ENCODE assay signal across 8 cellular contexts in genomic region chr20:5119435-5120188, GRCh38. TPM values are rescaled to one million over a fixed set of nuclear protein-coding genes. Genes with fewer than 3 reads are reported as not detected.
DNase-seq lines count a peak whose midpoint lies in the region; ATAC-seq and TF ChIP-seq lines count a peak whose summit lies in the region.

Gene PCNA (minus strand): TSS chr20:5119958. CDS start chr20:5119798, 160 bp downstream.

- BruUV-seq in mammary epithelial cell (replicated peaks; lab: Mats Ljungman, UMichigan): TSS peak; percentile 49

- H3K4me1 ChIP-seq in mammary epithelial cell (ENCODE audit: insufficient read depth, low read length): peaks cover 19% of the 10 kb centered on the region

- TF ChIP-seq CTCF in WERI-Rb-1 (IDR thresholded peaks at IDR 0.05; ENCODE audit: low read depth, low read length) (no peak), mammary epithelial cell (conservative IDR thresholded peaks at IDR 0.05 in 1 of 2, IDR thresholded peaks at IDR 0.05 in 1 of 2; ENCODE audit: extremely low read depth in 1 of 2, insufficient read depth in 1 of 2, low read depth in 1 of 2, low read length in 2 of 2) (no peak)

- ATAC-seq in GM18873 (IDR thresholded peaks at IDR 0.05; ENCODE audit: low FRiP score, unreplicated experiment): peak; percentile 90
- ATAC-seq in HG03139 (IDR thresholded peaks at IDR 0.05; ENCODE audit: unreplicated experiment): peak; percentile 95

- DNase-seq in ACHN: peak; percentile 96
- peak; percentile 99 for DNase-seq in NCI-H2227 (lab: John Stamatoyannopoulos, UW; ENCODE audit: unreplicated experiment)
- DNase-seq in WERI-Rb-1: peak; percentile 98
- DNase-seq in mammary epithelial cell: peak; percentile 99

- peaks cover 51% of the 10 kb centered on the region for H3K36me3 ChIP-seq in WERI-Rb-1
- peaks cover 20% of the 10 kb centered on the region for H3K36me3 ChIP-seq in mammary epithelial cell (ENCODE audit: insufficient read depth, low read length)

- CTCF ChIA-PET in mammary epithelial cell (lab: Charles Lee; ENCODE audit: low non-redundant PET): interaction anchor here (0.7 kb wide), 2 partner anchors 85 to 180 kb away, joined by 4 to 5 read pairs; no protein-coding TSS in a partner anchor

- H3K27me3 ChIP-seq in WERI-Rb-1 (ENCODE audit: insufficient read depth, low read depth, severe bottlenecking) (no peaks in the 10 kb centered on the region), mammary epithelial cell (ENCODE audit: insufficient read depth, low read length) (no peaks in the 10 kb centered on the region)

- dilution Hi-C loops in mammary epithelial cell (cut with HindIII; ENCODE audit: low sequenced_read_pairs): no loop called here

- intact Hi-C loops in mammary epithelial cell (cut with micrococcal nuclease): no loop called here

- peaks cover 47% of the 10 kb centered on the region for H3K79me2 ChIP-seq in mammary epithelial cell (ENCODE audit: insufficient read depth, low read length)

- in situ Hi-C loops in ACHN (cut with HindIII; ENCODE audit: low pct_ligation_motif_present, low pct_unique_long_range_greater_than_20kb, low sequenced_read_pairs): no loop called here
- in situ Hi-C loops in mammary epithelial cell (cut with MboI; ENCODE audit: low sequenced_read_pairs in 2 of 2): no loop called here

- peak within 1 kb of the TSS; percentile 90 for H2AFZ ChIP-seq in mammary epithelial cell (ENCODE audit: low read depth, low read length)

- H3K9me3 ChIP-seq in WERI-Rb-1 (ENCODE audit: severe bottlenecking) (no peaks in the 10 kb centered on the region), mammary epithelial cell (replicated peaks; ENCODE audit: insufficient read depth, low read length) (no peaks in the 10 kb centered on the region), iPS-18c (ENCODE audit: control insufficient read depth, insufficient read depth, low read length) (no peaks in the 10 kb centered on the region)

- H3K4me3 ChIP-seq in WERI-Rb-1 (ENCODE audit: low read depth, low read length) (peak within 1 kb of the TSS; percentile 93), mammary epithelial cell (replicated peaks in 1 of 3; ENCODE audit: insufficient read depth in 1 of 3, low read depth in 2 of 3, low read length in 3 of 3) (peak within 1 kb of the TSS; percentile 83 to 100 (median 89)), iPS-18c (ENCODE audit: insufficient read depth, low read depth, low read length) (peak within 1 kb of the TSS; percentile 100), skin epidermis (peak within 1 kb of the TSS; percentile 50 to 93 (median 74))

- peak within 1 kb of the TSS; percentile 91 for H3K9ac ChIP-seq in mammary epithelial cell (ENCODE audit: insufficient read depth, low read length)

- peak within 1 kb of the TSS; percentile 98 for H3K27ac ChIP-seq in WERI-Rb-1
- peak within 1 kb of the TSS; percentile 85 for H3K27ac ChIP-seq in mammary epithelial cell (ENCODE audit: insufficient read depth, low read depth, low read length)
- H3K27ac ChIP-seq in skin epidermis: peak within 1 kb of the TSS in 20 of 21 experiments; percentile 63 to 90 (median 82)

- 2% methylated on average over 33 of the region's 72 CpGs for WGBS in mammary epithelial cell (ENCODE audit: low coverage, missing lambda C conversion rate)

- H4K20me1 ChIP-seq in mammary epithelial cell (ENCODE audit: insufficient read depth, low read length): no peaks in the 10 kb centered on the region

- peak within 1 kb of the TSS; percentile 89 for H3K4me2 ChIP-seq in mammary epithelial cell (ENCODE audit: insufficient read depth, low read depth, low read length)

RNA-seq across cellular contexts. Expression of gene PCNA, which starts in this region (rescaled TPM):
- 100 to 1,000 TPM in 1 of 2 donors, 10 to 100 TPM in 1; 77.7 to 145 TPM for total RNA-seq in mammary epithelial cell
- polyA plus RNA-seq in mammary epithelial cell: 412 TPM
- polyA minus RNA-seq in mammary epithelial cell: 167 TPM

Comparison
In these comparisons a context has a peak if more than half of its experiments do, and no peak if none do; other contexts are left out.
1. Peak in every context shown above with its lines: DNase-seq, ATAC-seq, H3K4me3 ChIP-seq and H3K27ac ChIP-seq.